ENCODE assay signal across 15 cellular contexts in the genomic region with DNA sequence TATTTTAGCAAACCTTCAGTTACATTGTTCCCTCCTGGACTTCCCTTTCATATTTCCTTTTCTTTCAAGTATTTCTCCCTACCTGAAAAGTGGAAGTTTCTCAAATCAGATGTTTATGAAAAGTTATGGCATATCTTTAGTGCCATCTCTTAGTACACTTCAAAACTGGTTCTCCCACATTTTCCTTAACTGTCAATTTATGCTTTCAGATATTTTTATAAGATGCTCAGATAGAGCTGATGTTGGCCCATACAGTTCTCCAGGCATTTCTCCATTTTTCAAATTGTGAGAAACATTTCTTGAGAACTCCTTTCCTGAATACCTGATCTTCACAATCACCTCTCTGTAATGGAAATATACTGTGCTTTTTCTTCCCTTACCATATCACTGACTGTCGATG.
DNase-seq lines count a peak whose midpoint lies in the region; ATAC-seq lines count a peak whose summit lies in the region.
"Had no signal": no experiment of that assay in that cellular context is flagged by ENCODE, and none has a peak within 500 bp of the region (broad histone marks: within the 10 kb centered on the region; RNA-seq: fewer than 3 reads in every experiment).

No MANE protein-coding gene starts in this region.

- H3K27ac Mint-ChIP-seq in activated naive CD8-positive, alpha-beta T cell = peak overlapping the region; percentile 61
- H3K27ac Mint-ChIP-seq: WTC11 had no signal

- H3K4me3 Mint-ChIP-seq in activated naive CD8-positive, alpha-beta T cell = no peak overlapping the region
- H3K4me3 Mint-ChIP-seq: WTC11 had no signal

- no peak overlapping the region for H3K27ac ChIP-seq in caudate nucleus (ENCODE audit: low read depth, low read length)
- H3K27ac ChIP-seq: BLaER1, GM23248, left ventricle myocardium inferior had no signal

- DNase-seq in caudate nucleus (lab: John Stamatoyannopoulos, UW) (no peak), COR-L47 (lab: John Stamatoyannopoulos, UW) (no peak)
- DNase-seq in stimulated activated CD4-positive, alpha-beta T cell treated with anti-CD3 and anti-CD28 coated beads, Interleukin-4, amount 100 ng/mL, for 24 hours = no peak
- DNase-seq: cerebellar nuclear complex, GM23248, left ventricle myocardium inferior, NCI-H2029 treated with DMSO at 0.1 percent for 48 hours, NCI-H748 treated with DMSO at 0.1 percent for 48 hours, RPMI8226 had no signal

- peaks cover 4% of the 10 kb centered on the region for H3K36me3 Mint-ChIP-seq in activated naive CD8-positive, alpha-beta T cell
- H3K36me3 Mint-ChIP-seq: WTC11 had no signal

- no peaks in the 10 kb centered on the region for H3K9me3 Mint-ChIP-seq in activated naive CD8-positive, alpha-beta T cell (ENCODE audit: low read depth)
- H3K9me3 Mint-ChIP-seq: WTC11 had no signal

- H3K4me1 Mint-ChIP-seq in activated naive CD8-positive, alpha-beta T cell (ENCODE audit: low read depth) = peaks cover 14% of the 10 kb centered on the region

- ATAC-seq in GM19043 (IDR thresholded peaks at IDR 0.05; ENCODE audit: low read depth, unreplicated experiment) (peak; percentile 24), GM21619 (IDR thresholded peaks at IDR 0.05; ENCODE audit: unreplicated experiment) (peak; percentile 6), HG03097 (IDR thresholded peaks at IDR 0.05; ENCODE audit: low FRiP score, unreplicated experiment) (peak; percentile 11)
- ATAC-seq: WTC11 had no signal

- no peaks in the 10 kb centered on the region for H3K27me3 Mint-ChIP-seq in activated naive CD8-positive, alpha-beta T cell
